In genomic region chr11:67507891-67508485, GRCh38 we compare ENCODE assay signal across 8 cellular contexts. TPM values are rescaled to one million over a fixed set of nuclear protein-coding genes. Genes with fewer than 3 reads are reported as not detected.
DNase-seq lines count a peak whose midpoint lies in the region; ATAC-seq and TF ChIP-seq lines count a peak whose summit lies in the region.

Gene CDK2AP2, minus strand, starts transcription at chr11:67508162. Its CDS starts 80 bp downstream, at chr11:67508082.

- peaks cover 41% of the 10 kb centered on the region for H3K4me1 ChIP-seq in CD8-positive, alpha-beta T cell (ENCODE audit: insufficient read depth, low read length)
- H3K4me1 ChIP-seq in lung (ENCODE audit: control insufficient read depth in 2 of 2, insufficient read depth in 2 of 2, low read length in 2 of 2), result peaks cover 0 to 25% of the 10 kb centered on the region in 2 donors

- peak; percentile 69 for ATAC-seq in CD8-positive, alpha-beta T cell
- peak; percentile 72 for ATAC-seq in GM19467 (IDR thresholded peaks at IDR 0.05; ENCODE audit: unreplicated experiment)
- ATAC-seq in lung (ENCODE audit: insufficient read depth, low FRiP score), result peak; percentile 86

- POLR2A ChIA-PET in CD8-positive, alpha-beta T cell (lab: Charles Lee), result interaction anchor here (1.0 to 1.7 kb wide), 5 partner anchors 25 to 108 kb away, joined by 3 to 10 read pairs (median 5); partner anchors contain the start of genes AIP, PPP1CA and TMEM134

- no peaks in the 10 kb centered on the region for H3K9me3 ChIP-seq in CD8-positive, alpha-beta T cell (ENCODE audit: low read length)
- H3K9me3 ChIP-seq in lung (ENCODE audit: control insufficient read depth in 2 of 2, insufficient read depth in 1 of 2, low read length in 1 of 2), result no peaks in the 10 kb centered on the region

- DNase-seq in CD8-positive, alpha-beta T cell, result peak; percentile 93 to 98 (median 97)
- peak; percentile 98 for DNase-seq in HS-27A (ENCODE audit: low read depth)
- peak; percentile 86 for DNase-seq in NK-92 (lab: John Stamatoyannopoulos, UW; ENCODE audit: unreplicated experiment)
- peak; percentile 90 to 93 for DNase-seq in activated CD8-positive, alpha-beta memory T cell treated with anti-CD3 and anti-CD28 coated beads for 1 hour (ENCODE audit: extremely low read depth in 1 of 2, low read depth in 1 of 2)
- DNase-seq in effector CD4-positive, alpha-beta T cell, result peak; percentile 96
- DNase-seq in lung (ENCODE audit: low spot score), result peak; percentile 100
- peak; percentile 92 to 96 (median 94) for DNase-seq in stimulated activated CD4-positive, alpha-beta T cell treated with anti-CD3 and anti-CD28 coated beads, TNF-alpha, amount 100 ng/mL, for 4 hours (ENCODE audit: low read depth in 3 of 3)

- H3K27me3 Mint-ChIP-seq in CD8-positive, alpha-beta T cell (ENCODE audit: low read depth), result peaks cover 6% of the 10 kb centered on the region

- H3K36me3 Mint-ChIP-seq in CD8-positive, alpha-beta T cell, result peaks cover 15% of the 10 kb centered on the region

- no peaks in the 10 kb centered on the region for H3K27me3 ChIP-seq in CD8-positive, alpha-beta T cell (ENCODE audit: insufficient read depth, low read length)
- no peaks in the 10 kb centered on the region for H3K27me3 ChIP-seq in lung (ENCODE audit: control insufficient read depth, insufficient read depth)

- H3K4me1 Mint-ChIP-seq in CD8-positive, alpha-beta T cell (ENCODE audit: low read depth), result peaks cover 38% of the 10 kb centered on the region

- TF ChIP-seq CTCF in CD8-positive, alpha-beta T cell (IDR thresholded peaks at IDR 0.05), result no peak
- no peak for TF ChIP-seq CTCF in lung (IDR thresholded peaks at IDR 0.05; ENCODE audit: control extremely low read depth, extremely low read depth)

- H3K9me3 Mint-ChIP-seq in CD8-positive, alpha-beta T cell, result no peaks in the 10 kb centered on the region

- CTCF ChIA-PET in CD8-positive, alpha-beta T cell (lab: Charles Lee), result interaction anchor here (1.0 to 1.2 kb wide), 4 partner anchors 24 to 107 kb away, joined by 3 to 6 read pairs (median 3); partner anchors contain the start of gene TMEM134

- intact Hi-C loops in CD8-positive, alpha-beta T cell (cut with DNase I, micrococcal nuclease), result loop anchor here (1.0 to 10.0 kb wide), 13 partner anchors 44 to 893 kb away; partner anchors contain the start of genes NDUFV1 (in 2 of the 2), RPS6KB2 (in 2 of the 2), GSTP1 (in 1 of the 2) and KDM2A (in 1 of the 2)

- H3K4me3 Mint-ChIP-seq in CD8-positive, alpha-beta T cell, result peak within 1 kb of the TSS; percentile 90

- no peaks in the 10 kb centered on the region for H3K36me3 ChIP-seq in CD8-positive, alpha-beta T cell (ENCODE audit: insufficient read depth, low read length)
- H3K36me3 ChIP-seq in lung (ENCODE audit: control insufficient read depth in 2 of 2, insufficient read depth in 2 of 2, low read length in 2 of 2), result peaks cover 0 to 3% of the 10 kb centered on the region in 2 donors

- peak within 1 kb of the TSS; percentile 97 for H3K27ac Mint-ChIP-seq in CD8-positive, alpha-beta T cell

- peak within 1 kb of the TSS; percentile 97 for H3K27ac ChIP-seq in CD8-positive, alpha-beta T cell (ENCODE audit: low read depth, low read length)
- H3K27ac ChIP-seq in lung (ENCODE audit: low read depth in 1 of 2, low read length in 1 of 2), result peak within 1 kb of the TSS; percentile 97 to 99

- H3K4me3 ChIP-seq in CD8-positive, alpha-beta T cell (ENCODE audit: low read depth, low read length), result peak within 1 kb of the TSS; percentile 97
- peak within 1 kb of the TSS; percentile 66 for H3K4me3 ChIP-seq in lung

- 0% methylated on average over 56 of the region's 56 CpGs for WGBS in lung, 2 donors

RNA-seq across cellular contexts. Expression of gene CDK2AP2, which starts in this region (rescaled TPM):
- 10 to 100 TPM; 19.4 to 24.4 TPM for total RNA-seq in CD8-positive, alpha-beta T cell
- total RNA-seq in lung, result 100 to 1,000 TPM in 1 of 2 donors, 10 to 100 TPM in 1; 21.7 to 128 TPM
- polyA plus RNA-seq in lung, result 100 to 1,000 TPM; 114 to 149 TPM

Comparison
In these comparisons a context has a peak if more than half of its experiments do, and no peak if none do; other contexts are left out.
1. Peak in every context shown above with its lines: DNase-seq, ATAC-seq, H3K4me3 ChIP-seq and H3K27ac ChIP-seq.